16 cellular contexts compared by ENCODE assay signal in the genomic region with DNA sequence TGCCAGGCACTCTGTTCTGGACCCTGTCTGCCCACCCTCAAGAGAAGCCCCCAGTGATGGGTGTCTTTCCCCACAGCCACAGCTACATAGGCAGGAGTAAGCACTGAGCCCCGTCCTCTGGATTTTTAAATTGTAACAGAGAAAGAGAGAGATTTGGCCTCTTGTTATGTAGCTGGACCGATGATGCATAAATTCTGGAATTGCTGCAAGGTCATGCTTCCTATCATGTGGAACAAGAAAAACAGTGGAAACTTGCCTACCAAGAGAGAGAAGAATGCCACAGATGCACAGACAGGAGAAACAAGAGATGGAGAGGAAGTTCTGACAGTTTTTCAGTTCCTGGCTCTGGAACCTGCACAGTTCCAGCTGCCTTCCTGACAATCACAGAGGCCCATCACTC.
DNase-seq lines count a peak whose midpoint lies in the region; TF ChIP-seq lines count a peak whose summit lies in the region.
"Had no signal": no experiment of that assay in that cellular context is flagged by ENCODE, and none has a peak within 500 bp of the region (broad histone marks: within the 10 kb centered on the region; RNA-seq: fewer than 3 reads in every experiment).

No MANE protein-coding gene starts in this region.

- H3K4me1 ChIP-seq in uterus: no peaks in the 10 kb centered on the region

- no peak for DNase-seq in activated naive CD8-positive, alpha-beta T cell treated with anti-CD3 and anti-CD28 coated beads for 36 hours
- DNase-seq in chondrocyte (ENCODE audit: low spot score) (no peak), left kidney (ENCODE audit: low read depth, low spot score) (peak; percentile 79), uterus (no peak), germinal center (ENCODE audit: low spot score) (no peak), NCI-H146 (lab: John Stamatoyannopoulos, UW) (no peak)
- DNase-seq in activated CD8-positive, alpha-beta memory T cell treated with anti-CD3 and anti-CD28 coated beads, Interleukin-2, amount 50 U/mL, for 4 hours: no peak
- DNase-seq: activated CD4-positive, alpha-beta T cell treated with anti-CD3 and anti-CD28 coated beads for 36 hours; activated T-cell treated with anti-CD3 and anti-CD28 coated beads, Interleukin-2, amount 50 U/mL, for 48 hours; effector memory CD8-positive, alpha-beta T cell; MV-4-11; NCI-H2227 treated with DMSO at 0.1 percent for 48 hours; T-helper 17 cell had no signal

- no peak for TF ChIP-seq POLR2A in uterus (IDR thresholded peaks at IDR 0.05)

- no peaks in the 10 kb centered on the region for H3K27me3 Mint-ChIP-seq in activated naive CD8-positive, alpha-beta T cell
- H3K27me3 Mint-ChIP-seq in activated naive CD8-positive, alpha-beta T cell treated with anti-CD3 and anti-CD28 coated beads for 36 hours: no peaks in the 10 kb centered on the region
- H3K27me3 Mint-ChIP-seq in chondrocyte (ENCODE audit: low read depth): no peaks in the 10 kb centered on the region
- H3K27me3 Mint-ChIP-seq: activated CD4-positive, alpha-beta T cell treated with anti-CD3 and anti-CD28 coated beads for 36 hours; effector memory CD8-positive, alpha-beta T cell; T-helper 17 cell had no signal

- H3K36me3 Mint-ChIP-seq in activated naive CD8-positive, alpha-beta T cell: peaks cover 11% of the 10 kb centered on the region
- H3K36me3 Mint-ChIP-seq in activated naive CD8-positive, alpha-beta T cell treated with anti-CD3 and anti-CD28 coated beads for 36 hours: peaks cover 3% of the 10 kb centered on the region
- peaks cover 2% of the 10 kb centered on the region for H3K36me3 Mint-ChIP-seq in chondrocyte (ENCODE audit: low read depth)

- peaks cover 15% of the 10 kb centered on the region for H3K9me3 Mint-ChIP-seq in activated naive CD8-positive, alpha-beta T cell (ENCODE audit: low read depth)
- H3K9me3 Mint-ChIP-seq in activated naive CD8-positive, alpha-beta T cell treated with anti-CD3 and anti-CD28 coated beads for 36 hours: peaks cover 6% of the 10 kb centered on the region
- H3K9me3 Mint-ChIP-seq in chondrocyte (ENCODE audit: low read depth): peaks cover 3% of the 10 kb centered on the region

- H3K27me3 ChIP-seq in uterus: no peaks in the 10 kb centered on the region
- H3K27me3 ChIP-seq: hepatocyte had no signal

- no peak overlapping the region for H3K4me3 Mint-ChIP-seq in activated naive CD8-positive, alpha-beta T cell
- no peak overlapping the region for H3K4me3 Mint-ChIP-seq in activated naive CD8-positive, alpha-beta T cell treated with anti-CD3 and anti-CD28 coated beads for 36 hours
- H3K4me3 Mint-ChIP-seq in chondrocyte (ENCODE audit: unreplicated experiment): no peak overlapping the region
- H3K4me3 Mint-ChIP-seq: activated CD4-positive, alpha-beta T cell treated with anti-CD3 and anti-CD28 coated beads for 36 hours; effector memory CD8-positive, alpha-beta T cell; T-helper 17 cell had no signal

- no peak for TF ChIP-seq CTCF in chondrocyte (IDR thresholded peaks at IDR 0.05)
- no peak for TF ChIP-seq CTCF in uterus (IDR thresholded peaks at IDR 0.05)

- H3K4me3 ChIP-seq in uterus: no peak overlapping the region
- H3K4me3 ChIP-seq: hepatocyte, skin epidermis had no signal

- no peaks in the 10 kb centered on the region for H3K36me3 ChIP-seq in uterus

- no peaks in the 10 kb centered on the region for H3K9me3 ChIP-seq in uterus

- peak overlapping the region; percentile 20 to 49 for H3K27ac ChIP-seq in uterus
- H3K27ac ChIP-seq: hepatocyte had no signal

- H3K27ac Mint-ChIP-seq in activated naive CD8-positive, alpha-beta T cell: peak overlapping the region; percentile 36
- H3K27ac Mint-ChIP-seq in activated naive CD8-positive, alpha-beta T cell treated with anti-CD3 and anti-CD28 coated beads for 36 hours: no peak overlapping the region
- peak overlapping the region; percentile 94 for H3K27ac Mint-ChIP-seq in chondrocyte (ENCODE audit: unreplicated experiment)
- H3K27ac Mint-ChIP-seq: activated CD4-positive, alpha-beta T cell treated with anti-CD3 and anti-CD28 coated beads for 36 hours had no signal

- H3K4me1 Mint-ChIP-seq in activated naive CD8-positive, alpha-beta T cell (ENCODE audit: low read depth): peaks cover 3% of the 10 kb centered on the region
- H3K4me1 Mint-ChIP-seq in activated naive CD8-positive, alpha-beta T cell treated with anti-CD3 and anti-CD28 coated beads for 36 hours: peaks cover 13% of the 10 kb centered on the region
- peaks cover 21% of the 10 kb centered on the region for H3K4me1 Mint-ChIP-seq in chondrocyte (ENCODE audit: low read depth)

- intact Hi-C loops in uterus (cut with DNase I; ENCODE audit: low total_unique reads): no loop called here
